In genomic region chr4:111712093-111712677, GRCh38 we compare ENCODE assay signal across 1 cellular context.
TF ChIP-seq lines count a peak whose summit lies in the region.

No MANE protein-coding gene starts in this region.

TF ChIP-seq in GM23338, 12 proteins besides CTCF, POLR2A, EP300 and RAD21 (continued from another document):
- TF ChIP-seq, protein P1, sequence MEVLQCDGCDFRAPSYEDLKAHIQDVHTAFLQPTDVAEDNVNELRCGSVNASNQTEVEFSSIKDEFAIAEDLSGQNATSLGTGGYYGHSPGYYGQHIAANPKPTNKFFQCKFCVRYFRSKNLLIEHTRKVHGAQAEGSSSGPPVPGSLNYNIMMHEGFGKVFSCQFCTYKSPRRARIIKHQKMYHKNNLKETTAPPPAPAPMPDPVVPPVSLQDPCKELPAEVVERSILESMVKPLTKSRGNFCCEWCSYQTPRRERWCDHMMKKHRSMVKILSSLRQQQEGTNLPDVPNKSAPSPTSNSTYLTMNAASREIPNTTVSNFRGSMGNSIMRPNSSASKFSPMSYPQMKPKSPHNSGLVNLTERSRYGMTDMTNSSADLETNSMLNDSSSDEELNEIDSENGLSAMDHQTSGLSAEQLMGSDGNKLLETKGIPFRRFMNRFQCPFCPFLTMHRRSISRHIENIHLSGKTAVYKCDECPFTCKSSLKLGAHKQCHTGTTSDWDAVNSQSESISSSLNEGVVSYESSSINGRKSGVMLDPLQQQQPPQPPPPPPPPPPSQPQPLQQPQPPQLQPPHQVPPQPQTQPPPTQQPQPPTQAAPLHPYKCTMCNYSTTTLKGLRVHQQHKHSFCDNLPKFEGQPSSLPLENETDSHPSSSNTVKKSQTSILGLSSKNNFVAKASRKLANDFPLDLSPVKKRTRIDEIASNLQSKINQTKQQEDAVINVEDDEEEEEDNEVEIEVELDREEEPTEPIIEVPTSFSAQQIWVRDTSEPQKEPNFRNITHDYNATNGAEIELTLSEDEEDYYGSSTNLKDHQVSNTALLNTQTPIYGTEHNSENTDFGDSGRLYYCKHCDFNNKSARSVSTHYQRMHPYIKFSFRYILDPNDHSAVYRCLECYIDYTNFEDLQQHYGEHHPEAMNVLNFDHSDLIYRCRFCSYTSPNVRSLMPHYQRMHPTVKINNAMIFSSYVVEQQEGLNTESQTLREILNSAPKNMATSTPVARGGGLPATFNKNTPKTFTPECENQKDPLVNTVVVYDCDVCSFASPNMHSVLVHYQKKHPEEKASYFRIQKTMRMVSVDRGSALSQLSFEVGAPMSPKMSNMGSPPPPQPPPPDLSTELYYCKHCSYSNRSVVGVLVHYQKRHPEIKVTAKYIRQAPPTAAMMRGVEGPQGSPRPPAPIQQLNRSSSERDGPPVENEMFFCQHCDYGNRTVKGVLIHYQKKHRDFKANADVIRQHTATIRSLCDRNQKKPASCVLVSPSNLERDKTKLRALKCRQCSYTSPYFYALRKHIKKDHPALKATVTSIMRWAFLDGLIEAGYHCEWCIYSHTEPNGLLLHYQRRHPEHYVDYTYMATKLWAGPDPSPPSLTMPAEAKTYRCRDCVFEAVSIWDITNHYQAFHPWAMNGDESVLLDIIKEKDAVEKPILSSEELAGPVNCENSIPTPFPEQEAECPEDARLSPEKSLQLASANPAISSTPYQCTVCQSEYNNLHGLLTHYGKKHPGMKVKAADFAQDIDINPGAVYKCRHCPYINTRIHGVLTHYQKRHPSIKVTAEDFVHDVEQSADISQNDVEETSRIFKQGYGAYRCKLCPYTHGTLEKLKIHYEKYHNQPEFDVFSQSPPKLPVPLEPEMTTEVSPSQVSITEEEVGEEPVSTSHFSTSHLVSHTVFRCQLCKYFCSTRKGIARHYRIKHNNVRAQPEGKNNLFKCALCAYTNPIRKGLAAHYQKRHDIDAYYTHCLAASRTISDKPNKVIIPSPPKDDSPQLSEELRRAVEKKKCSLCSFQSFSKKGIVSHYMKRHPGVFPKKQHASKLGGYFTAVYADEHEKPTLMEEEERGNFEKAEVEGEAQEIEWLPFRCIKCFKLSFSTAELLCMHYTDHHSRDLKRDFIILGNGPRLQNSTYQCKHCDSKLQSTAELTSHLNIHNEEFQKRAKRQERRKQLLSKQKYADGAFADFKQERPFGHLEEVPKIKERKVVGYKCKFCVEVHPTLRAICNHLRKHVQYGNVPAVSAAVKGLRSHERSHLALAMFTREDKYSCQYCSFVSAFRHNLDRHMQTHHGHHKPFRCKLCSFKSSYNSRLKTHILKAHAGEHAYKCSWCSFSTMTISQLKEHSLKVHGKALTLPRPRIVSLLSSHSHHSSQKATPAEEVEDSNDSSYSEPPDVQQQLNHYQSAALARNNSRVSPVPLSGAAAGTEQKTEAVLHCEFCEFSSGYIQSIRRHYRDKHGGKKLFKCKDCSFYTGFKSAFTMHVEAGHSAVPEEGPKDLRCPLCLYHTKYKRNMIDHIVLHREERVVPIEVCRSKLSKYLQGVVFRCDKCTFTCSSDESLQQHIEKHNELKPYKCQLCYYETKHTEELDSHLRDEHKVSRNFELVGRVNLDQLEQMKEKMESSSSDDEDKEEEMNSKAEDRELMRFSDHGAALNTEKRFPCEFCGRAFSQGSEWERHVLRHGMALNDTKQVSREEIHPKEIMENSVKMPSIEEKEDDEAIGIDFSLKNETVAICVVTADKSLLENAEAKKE (CRISPR knock-in tag; IDR thresholded peaks at IDR 0.05): no peak
- TF ChIP-seq REST (IDR thresholded peaks at IDR 0.05; ENCODE audit: unreplicated experiment): no peak
- TF ChIP-seq ETS1 (IDR thresholded peaks at IDR 0.05): no peak
- TF ChIP-seq EZH2 (IDR thresholded peaks at IDR 0.05; ENCODE audit: low read depth, unreplicated experiment): no peak
- TF ChIP-seq ZNF114 (CRISPR knock-in tag; IDR thresholded peaks at IDR 0.05): no peak
TF ChIP-seq in GM23338: peak in this region for 0.
